Comparison of ENCODE assay signal across 9 cellular contexts in the genomic region with DNA sequence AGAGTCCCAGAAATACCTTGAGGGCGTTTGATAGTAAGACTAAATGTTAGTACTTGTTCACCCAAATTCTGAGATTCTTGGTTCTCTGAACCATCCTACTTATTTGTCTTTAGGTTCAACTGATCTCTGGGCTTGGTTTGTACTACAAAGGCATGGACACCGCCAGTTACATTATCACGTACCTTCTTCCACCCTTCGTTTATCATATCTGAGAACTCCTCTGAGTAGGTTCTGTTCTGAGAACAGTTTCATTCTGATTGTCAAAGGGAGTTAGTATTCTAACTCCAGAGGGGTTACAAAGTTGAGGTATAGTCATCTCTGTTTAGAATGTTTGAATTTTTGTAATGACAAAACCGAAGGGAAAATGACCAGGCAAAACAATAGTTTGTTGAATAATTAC. TPM values are rescaled to one million over a fixed set of nuclear protein-coding genes. Genes with fewer than 3 reads are reported as not detected.
A peak's percentile ranks its signal among the peaks of the same experiment; 100 is the strongest.
DNase-seq lines count a peak whose midpoint lies in the region; ATAC-seq lines count a peak whose summit lies in the region.
"Had no signal": no experiment of that assay in that cellular context is flagged by ENCODE, and none has a peak within 500 bp of the region (broad histone marks: within the 10 kb centered on the region; RNA-seq: fewer than 3 reads in every experiment).

No MANE protein-coding gene starts in this region.

- peaks cover 45 to 53% of the 10 kb centered on the region in 2 donors for H3K4me1 Mint-ChIP-seq in natural killer cell treated with Interleukin-12 subunit alpha and Interleukin-12 subunit beta and Interleukin-15 and Interleukin-18, amount 100 ng/mL, for 72 hours (ENCODE audit: low read depth in 2 of 2)

- no peaks in the 10 kb centered on the region for H3K36me3 Mint-ChIP-seq in natural killer cell treated with Interleukin-12 subunit alpha and Interleukin-12 subunit beta and Interleukin-15 and Interleukin-18, amount 100 ng/mL, for 72 hours

- no peaks in the 10 kb centered on the region for H3K27me3 Mint-ChIP-seq in natural killer cell treated with Interleukin-12 subunit alpha and Interleukin-12 subunit beta and Interleukin-15 and Interleukin-18, amount 100 ng/mL, for 72 hours

- peak overlapping the region; percentile 70 for H3K4me3 Mint-ChIP-seq in natural killer cell treated with Interleukin-12 subunit alpha and Interleukin-12 subunit beta and Interleukin-15 and Interleukin-18, amount 100 ng/mL, for 72 hours

- intact Hi-C loops in posterior vena cava (cut with DNase I): no loop called here

- peak overlapping the region; percentile 74 to 81 for H3K27ac Mint-ChIP-seq in natural killer cell treated with Interleukin-12 subunit alpha and Interleukin-12 subunit beta and Interleukin-15 and Interleukin-18, amount 100 ng/mL, for 72 hours

- 90% methylated on average over 5 of the region's 5 CpGs for WGBS in GM23248 (ENCODE audit: low coverage in 1 of 2, low lambda C conversion rate in 2 of 2, missing lambda C conversion rate in 2 of 2), 2 experiments

- no peak overlapping the region for H3K9ac ChIP-seq in GM23248

- ATAC-seq in GM18873 (IDR thresholded peaks at IDR 0.05; ENCODE audit: low FRiP score, unreplicated experiment) (peak; percentile 76), HG03565 (IDR thresholded peaks at IDR 0.05; ENCODE audit: unreplicated experiment) (peak; percentile 57)
- ATAC-seq in natural killer cell treated with Interleukin-12 subunit alpha and Interleukin-12 subunit beta and Interleukin-15 and Interleukin-18, amount 100 ng/mL, for 72 hours: peak; percentile 55 to 95
- ATAC-seq: left ventricle myocardium superior had no signal

- 0 out of 2 replicates have a peak, but pooled peaks cover 8% of the 10 kb centered on the region for H3F3A ChIP-seq in GM23248 (ENCODE audit: insufficient read depth)

- H3K9me3 Mint-ChIP-seq in natural killer cell treated with Interleukin-12 subunit alpha and Interleukin-12 subunit beta and Interleukin-15 and Interleukin-18, amount 100 ng/mL, for 72 hours: no peaks in the 10 kb centered on the region

- no peak for DNase-seq in GM23248
- DNase-seq in natural killer cell treated with Interleukin-12 subunit alpha and Interleukin-12 subunit beta and Interleukin-15 and Interleukin-18, amount 100 ng/mL, for 72 hours (ENCODE audit: low spot score): no peak
- DNase-seq in posterior vena cava (ENCODE audit: low spot score): no peak
- no peak for DNase-seq in iPS-NIHi7 (ENCODE audit: extremely low spot score)
- no peak for DNase-seq in hepatic stellate cell (ENCODE audit: low spot score)
- DNase-seq: left ventricle myocardium superior, NCI-H1092 had no signal

- H3K27ac ChIP-seq in GM23248: 0 out of 2 replicates have a peak overlapping the region, but pooled peaks have one; percentile 26

- H4K20me1 ChIP-seq in GM23248 (ENCODE audit: insufficient read depth): peaks cover 3% of the 10 kb centered on the region; the same call in 1 of the 2 replicates

- H3K9me2 ChIP-seq in GM23248 (ENCODE audit: insufficient read depth): no peaks in the 10 kb centered on the region

- no peaks in the 10 kb centered on the region for H3K27me3 ChIP-seq in GM23248 (replicated peaks; ENCODE audit: insufficient read depth)

- H3K9me3 ChIP-seq in GM23248 (ENCODE audit: low read depth): no peaks in the 10 kb centered on the region

- H3K4me2 ChIP-seq in GM23248 (ENCODE audit: unreplicated experiment): peak overlapping the region; percentile 28

- no peak overlapping the region for H3K4me3 ChIP-seq in GM23248

- peaks cover 5% of the 10 kb centered on the region; the same call in 1 of the 2 replicates for H3K36me3 ChIP-seq in GM23248 (ENCODE audit: low read depth)

- in situ Hi-C loops in GM23248 (cut with MboI): no loop called here

- peaks cover 46% of the 10 kb centered on the region for H3K4me1 ChIP-seq in GM23248 (ENCODE audit: insufficient read depth)

- peaks cover 100% of the 10 kb centered on the region for H3K79me2 ChIP-seq in GM23248 (ENCODE audit: insufficient read depth)

- no peak overlapping the region for H2AFZ ChIP-seq in GM23248

RNA-seq across cellular contexts. Expression of a gene that starts 19.3 kb away (rescaled TPM):
- 24.1 and 26.7 TPM in 2 replicates for total RNA-seq in GM23248 (2014; rRNA removed; shearing (Covaris generic))
- 16.7 and 19.6 TPM in 2 replicates for polyA plus RNA-seq in GM23248 (2016; fragmentation: Nextera tagmentation; extraction: Ambion mirVana)
- total RNA-seq in natural killer cell treated with Interleukin-12 subunit alpha and Interleukin-12 subunit beta and Interleukin-15 and Interleukin-18, amount 100 ng/mL, for 72 hours: 10 to 100 TPM; 57.7 to 78.1 TPM
- 10 to 100 TPM; 67.6 to 69.9 TPM for total RNA-seq in posterior vena cava
